Comparison of ENCODE assay signal across 12 cellular contexts in genomic region chr15:37133619-37134018, GRCh38. TPM values are rescaled to one million over a fixed set of nuclear protein-coding genes. Genes with fewer than 3 reads are reported as not detected.
DNase-seq lines count a peak whose midpoint lies in the region; ATAC-seq and TF ChIP-seq lines count a peak whose summit lies in the region.
"Had no signal": no experiment of that assay in that cellular context is flagged by ENCODE, and none has a peak within 500 bp of the region (broad histone marks: within the 10 kb centered on the region; RNA-seq: fewer than 3 reads in every experiment).

No MANE protein-coding gene starts in this region.

- H3K36me3 Mint-ChIP-seq in osteocyte (ENCODE audit: unreplicated experiment) = no peaks in the 10 kb centered on the region
- H3K36me3 Mint-ChIP-seq: WTC11 had no signal

- H3K4me1 Mint-ChIP-seq in osteocyte (ENCODE audit: unreplicated experiment) = peaks cover 19% of the 10 kb centered on the region

- no peak for ATAC-seq in HG02840 (IDR thresholded peaks at IDR 0.05; ENCODE audit: low FRiP score, unreplicated experiment)
- no peak for ATAC-seq in HG03097 (IDR thresholded peaks at IDR 0.05; ENCODE audit: low FRiP score, unreplicated experiment)
- ATAC-seq: WTC11 had no signal

- H3K27me3 Mint-ChIP-seq in osteocyte (ENCODE audit: unreplicated experiment) = peaks cover 38% of the 10 kb centered on the region

- DNase-seq in EL (peak; percentile 37), NCI-H446 treated with DMSO at 0.1 percent for 48 hours (lab: John Stamatoyannopoulos, UW) (peak; percentile 58), dedifferentiated amniotic fluid mesenchymal stem cell (ENCODE audit: extremely low spot score) (peak; percentile 54), osteocyte (ENCODE audit: extremely low spot score, unreplicated experiment) (no peak), foreskin melanocyte (no peak)
- DNase-seq in activated naive CD4-positive, alpha-beta T cell (lab: John Stamatoyannopoulos, UW) = no peak
- DNase-seq: cortex of kidney, ovary, thyroid gland had no signal

- peak; percentile 61 for TF ChIP-seq CTCF in osteocyte (IDR thresholded peaks at IDR 0.05)

- no peak overlapping the region for H3K4me3 Mint-ChIP-seq in osteocyte (ENCODE audit: unreplicated experiment)
- H3K4me3 Mint-ChIP-seq: WTC11 had no signal

- no peak overlapping the region for H3K27ac Mint-ChIP-seq in osteocyte (ENCODE audit: unreplicated experiment)
- H3K27ac Mint-ChIP-seq: WTC11 had no signal

- H3K9me3 Mint-ChIP-seq in osteocyte (ENCODE audit: unreplicated experiment) = no peaks in the 10 kb centered on the region
- H3K9me3 Mint-ChIP-seq: WTC11 had no signal

RNA-seq across cellular contexts. Expression of gene MEIS2, which starts 33.3 kb away (rescaled TPM):
- total RNA-seq in osteocyte = 79.9 and 82.8 TPM in 2 replicates

Comparison
In these comparisons a context has a peak if more than half of its experiments do, and no peak if none do; other contexts are left out.
1. DNase-seq: peak in EL (single experiment), NCI-H446 treated with DMSO at 0.1 percent for 48 hours (single experiment) and dedifferentiated amniotic fluid mesenchymal stem cell (single experiment); none in osteocyte (single experiment), activated naive CD4-positive, alpha-beta T cell (0 of 4) and foreskin melanocyte (single experiment).